Comparison of ENCODE assay signal across 14 cellular contexts in genomic region chr4:1862961-1863296, GRCh38. TPM values are rescaled to one million over a fixed set of nuclear protein-coding genes. Genes with fewer than 3 reads are reported as not detected.
DNase-seq lines count a peak whose midpoint lies in the region; ATAC-seq and TF ChIP-seq lines count a peak whose summit lies in the region.
"Had no signal": no experiment of that assay in that cellular context is flagged by ENCODE, and none has a peak within 500 bp of the region (broad histone marks: within the 10 kb centered on the region; RNA-seq: fewer than 3 reads in every experiment).

No MANE protein-coding gene starts in this region.

- no peaks in the 10 kb centered on the region for H3K27me3 Mint-ChIP-seq in CD4-positive, alpha-beta T cell
- no peaks in the 10 kb centered on the region for H3K27me3 Mint-ChIP-seq in activated naive CD8-positive, alpha-beta T cell treated with anti-CD3 and anti-CD28 coated beads, Interleukin-2, amount 10 ng/mL, durations not matched to agents 7 days and 5 days
- peaks cover 21% of the 10 kb centered on the region for H3K27me3 Mint-ChIP-seq in nephron (ENCODE audit: low read depth)

- H3K36me3 Mint-ChIP-seq in CD4-positive, alpha-beta T cell (ENCODE audit: low read depth): no peaks in the 10 kb centered on the region
- H3K36me3 Mint-ChIP-seq in activated naive CD8-positive, alpha-beta T cell treated with anti-CD3 and anti-CD28 coated beads, Interleukin-2, amount 10 ng/mL, durations not matched to agents 7 days and 5 days: peaks cover 2% of the 10 kb centered on the region
- no peaks in the 10 kb centered on the region for H3K36me3 Mint-ChIP-seq in nephron (ENCODE audit: low read depth)

- POLR2A ChIA-PET in CD4-positive, alpha-beta T cell (lab: Charles Lee): interaction anchor here (0.6 kb wide), 1 partner anchor 169 kb away, joined by 4 read pairs; no protein-coding TSS in a partner anchor
- POLR2A ChIA-PET in activated naive CD8-positive, alpha-beta T cell treated with anti-CD3 and anti-CD28 coated beads, Interleukin-2, amount 10 ng/mL, durations not matched to agents 7 days and 5 days (lab: Charles Lee): interaction anchor here (0.6 to 1.4 kb wide), 6 partner anchors 10 to 516 kb away, joined by 3 to 5 read pairs (median 4); partner anchors contain the start of genes TACC3 and TMEM129

- peak overlapping the region; percentile 72 for H3K27ac Mint-ChIP-seq in CD4-positive, alpha-beta T cell
- H3K27ac Mint-ChIP-seq in activated naive CD8-positive, alpha-beta T cell treated with anti-CD3 and anti-CD28 coated beads, Interleukin-2, amount 10 ng/mL, durations not matched to agents 7 days and 5 days: peak overlapping the region; percentile 95
- H3K27ac Mint-ChIP-seq in nephron: peak overlapping the region; percentile 53 to 72 (median 55)
- H3K27ac Mint-ChIP-seq: T-helper 1 cell treated with Interleukin-12 subunit alpha and Interleukin-12 subunit beta and Interleukin-4 antibody, amounts not matched to agents 30 μg/mL and 1 μg/mL, for 36 hours had no signal

- peak overlapping the region; percentile 11 for H3K4me3 Mint-ChIP-seq in CD4-positive, alpha-beta T cell
- H3K4me3 Mint-ChIP-seq in activated naive CD8-positive, alpha-beta T cell treated with anti-CD3 and anti-CD28 coated beads, Interleukin-2, amount 10 ng/mL, durations not matched to agents 7 days and 5 days: peak overlapping the region; percentile 88
- peak overlapping the region in 1 of 3 experiments; percentile 11 for H3K4me3 Mint-ChIP-seq in nephron

- intact Hi-C loops in CD4-positive, alpha-beta T cell (cut with DNase I, micrococcal nuclease): no loop called here
- intact Hi-C loops in stomach (cut with DNase I; ENCODE audit: low total_unique reads): no loop called here

- CTCF ChIA-PET in CD4-positive, alpha-beta T cell (lab: Charles Lee): interaction anchor here (0.7 kb wide), 1 partner anchor 1063 kb away, joined by 4 read pairs; no protein-coding TSS in a partner anchor

- no peaks in the 10 kb centered on the region for H3K36me3 ChIP-seq in H7 (replicated peaks; ENCODE audit: control insufficient read depth, insufficient read depth, low read length)
- H3K36me3 ChIP-seq in stomach: no peaks in the 10 kb centered on the region
- H3K36me3 ChIP-seq: gastroesophageal sphincter, tibial artery had no signal

- no peaks in the 10 kb centered on the region for H3K27me3 ChIP-seq in CD4-positive, alpha-beta T cell (ENCODE audit: control insufficient read depth, insufficient read depth, low read length)
- H3K27me3 ChIP-seq in H7 (ENCODE audit: control insufficient read depth, insufficient read depth, low read length) (peaks cover 95% of the 10 kb centered on the region), stomach (peaks cover 0 to 54% (median 6%) of the 10 kb centered on the region in 3 donors)

- no peaks in the 10 kb centered on the region for H3K9me3 Mint-ChIP-seq in CD4-positive, alpha-beta T cell
- no peaks in the 10 kb centered on the region for H3K9me3 Mint-ChIP-seq in activated naive CD8-positive, alpha-beta T cell treated with anti-CD3 and anti-CD28 coated beads, Interleukin-2, amount 10 ng/mL, durations not matched to agents 7 days and 5 days
- H3K9me3 Mint-ChIP-seq in nephron: no peaks in the 10 kb centered on the region
- H3K9me3 Mint-ChIP-seq: T-helper 1 cell treated with Interleukin-12 subunit alpha and Interleukin-12 subunit beta and Interleukin-4 antibody, amounts not matched to agents 30 μg/mL and 1 μg/mL, for 36 hours had no signal

- TF ChIP-seq EP300 in stomach (IDR thresholded peaks at IDR 0.05): no peak

- TF ChIP-seq POLR2A in stomach (IDR thresholded peaks at IDR 0.05): no peak

- peaks cover 9 to 15% (median 9%) of the 10 kb centered on the region in 4 donors for H3K4me1 ChIP-seq in stomach

- H3K4me1 Mint-ChIP-seq in CD4-positive, alpha-beta T cell (ENCODE audit: low read depth): peaks cover 18% of the 10 kb centered on the region
- H3K4me1 Mint-ChIP-seq in activated naive CD8-positive, alpha-beta T cell treated with anti-CD3 and anti-CD28 coated beads, Interleukin-2, amount 10 ng/mL, durations not matched to agents 7 days and 5 days: peaks cover 20% of the 10 kb centered on the region
- H3K4me1 Mint-ChIP-seq in nephron: peaks cover 30% of the 10 kb centered on the region

- H3K9me3 ChIP-seq in CD4-positive, alpha-beta T cell (ENCODE audit: control insufficient read depth, low read length): no peaks in the 10 kb centered on the region
- H3K9me3 ChIP-seq in stomach: no peaks in the 10 kb centered on the region
- H3K9me3 ChIP-seq: gastroesophageal sphincter, tibial artery had no signal

- no peak for ATAC-seq in CD4-positive, alpha-beta T cell (ENCODE audit: poor library complexity)
- no peak for ATAC-seq in activated naive CD8-positive, alpha-beta T cell treated with anti-CD3 and anti-CD28 coated beads, Interleukin-2, amount 10 ng/mL, durations not matched to agents 7 days and 5 days (ENCODE audit: low read depth)
- no peak for ATAC-seq in HG03565 (IDR thresholded peaks at IDR 0.05; ENCODE audit: unreplicated experiment)
- ATAC-seq: gastroesophageal sphincter had no signal

- H3K27ac ChIP-seq in CD4-positive, alpha-beta T cell (ENCODE audit: low read depth, low read length): no peak overlapping the region
- no peak overlapping the region for H3K27ac ChIP-seq in stomach
- H3K27ac ChIP-seq: gastroesophageal sphincter, tibial artery had no signal

- peak overlapping the region; percentile 19; the same call in 1 of the 2 replicates for H3K4me3 ChIP-seq in H7 (ENCODE audit: insufficient read depth, low read depth, low read length)
- H3K4me3 ChIP-seq in stomach: peak overlapping the region in 1 of 4 donors; percentile 41

- no peak for DNase-seq in CD4-positive, alpha-beta T cell
- no peak for DNase-seq in H7
- DNase-seq in activated naive CD8-positive, alpha-beta T cell treated with anti-CD3 and anti-CD28 coated beads, Interleukin-2, amount 10 ng/mL, durations not matched to agents 7 days and 5 days: no peak
- no peak for DNase-seq in GM10266 (ENCODE audit: extremely low spot score)
- DNase-seq in stomach: no peak
- DNase-seq in GM20000 (ENCODE audit: low spot score): no peak
- DNase-seq: cerebellar nuclear complex, NCI-H2107, NCI-H774, tibial artery had no signal

- no peak for TF ChIP-seq CTCF in CD4-positive, alpha-beta T cell (IDR thresholded peaks at IDR 0.05)
- TF ChIP-seq CTCF in nephron (IDR thresholded peaks at IDR 0.05; ENCODE audit: unreplicated experiment in 3 of 3) (no peak), GM10266 (IDR thresholded peaks at IDR 0.05; ENCODE audit: control insufficient read depth, insufficient read depth, low read depth, missing control alignments) (no peak), stomach (IDR thresholded peaks at IDR 0.05) (no peak), GM20000 (IDR thresholded peaks at IDR 0.05; ENCODE audit: extremely low read depth, missing control alignments) (no peak)

- WGBS in stomach, 5 donors: 60 to 73% (median 69%) methylated on average over 14 of the region's 14 CpGs

RNA-seq across cellular contexts. Expression of gene LETM1, which starts 7.0 kb away (rescaled TPM):
- 10 to 100 TPM; 21.2 to 25.2 TPM for total RNA-seq in CD4-positive, alpha-beta T cell
- total RNA-seq in H7 (2014; rRNA removed; shearing (Covaris generic)): 68.8 and 80.5 TPM in 2 replicates
- total RNA-seq in activated naive CD8-positive, alpha-beta T cell treated with anti-CD3 and anti-CD28 coated beads, Interleukin-2, amount 10 ng/mL, durations not matched to agents 7 days and 5 days: 10 to 100 TPM; 44.0 to 45.8 TPM
- total RNA-seq in stomach: 100 to 1,000 TPM in 1 of 5 donors, 10 to 100 TPM in 4; 46.4 to 255 (median 58.9) TPM
- polyA plus RNA-seq in stomach: 10 to 100 TPM in 2 of 3 donors, 1 to 10 TPM in 1; 5.3 to 12.2 (median 10.3) TPM

RNA-seq across cellular contexts. Expression of gene NSD2, which starts 8.3 kb away (rescaled TPM):
- total RNA-seq in CD4-positive, alpha-beta T cell: 10 to 100 TPM; 42.4 to 45.8 TPM
- total RNA-seq in H7 (2014; rRNA removed; shearing (Covaris generic)): 89.5 and 92.4 TPM in 2 replicates
- 100 to 1,000 TPM; 218 to 231 TPM for total RNA-seq in activated naive CD8-positive, alpha-beta T cell treated with anti-CD3 and anti-CD28 coated beads, Interleukin-2, amount 10 ng/mL, durations not matched to agents 7 days and 5 days
- 100 to 1,000 TPM in 2 of 5 donors, 10 to 100 TPM in 3; 55.6 to 176 (median 66.1) TPM for total RNA-seq in stomach
- polyA plus RNA-seq in stomach: 10 to 100 TPM in 1 of 3 donors, 1 to 10 TPM in 2; 4.9 to 10.5 (median 9.4) TPM
